ENCODE assay signal across 8 cellular contexts in the genomic region with DNA sequence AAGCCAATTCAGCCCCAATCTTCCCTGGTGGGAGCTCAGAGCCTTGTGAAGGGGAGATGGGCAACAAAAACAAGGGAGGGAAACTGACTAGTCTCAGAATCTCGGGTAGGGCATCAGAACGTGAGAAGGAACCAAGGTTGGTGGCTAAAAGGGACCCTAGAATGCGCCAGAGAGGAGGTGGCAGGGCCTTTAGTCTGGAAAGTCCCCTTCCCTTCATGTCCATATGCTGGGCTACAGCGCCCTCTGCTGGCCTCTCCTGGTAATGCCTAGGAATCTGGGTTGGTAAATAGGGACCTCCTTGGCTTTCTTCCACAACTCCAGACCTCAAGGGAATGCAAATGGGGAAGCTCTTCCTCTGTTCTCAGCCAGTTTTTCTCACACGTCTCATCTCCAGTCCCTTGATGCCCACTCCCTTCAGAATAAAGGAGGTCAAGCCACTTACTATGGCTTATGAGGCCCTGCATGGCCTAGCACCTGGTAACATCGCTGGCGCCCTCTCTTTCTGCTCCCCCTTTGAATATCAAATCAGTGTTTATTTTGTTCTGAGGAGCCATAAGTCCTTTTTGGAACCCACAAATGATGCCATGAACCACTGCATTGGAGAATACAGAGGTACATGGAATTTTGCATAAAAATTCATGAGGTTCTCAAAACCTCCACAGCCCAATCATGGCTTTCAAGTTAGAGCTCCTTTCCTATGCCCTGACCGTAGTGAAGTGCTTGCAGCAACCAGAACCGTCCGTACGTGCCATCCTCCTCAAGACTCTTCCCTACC. TPM values are rescaled to one million over a fixed set of nuclear protein-coding genes. Genes with fewer than 3 reads are reported as not detected.
DNase-seq lines count a peak whose midpoint lies in the region; ATAC-seq lines count a peak whose summit lies in the region.

No MANE protein-coding gene starts in this region.

- H3K27ac Mint-ChIP-seq in effector memory CD8-positive, alpha-beta T cell: peak overlapping the region; percentile 97 to 98

- peak; percentile 56 for ATAC-seq in effector memory CD8-positive, alpha-beta T cell (replicated peaks)
- no peak for ATAC-seq in GM21529 (IDR thresholded peaks at IDR 0.05; ENCODE audit: unreplicated experiment)

- H3K4me3 Mint-ChIP-seq in effector memory CD8-positive, alpha-beta T cell: peak overlapping the region; percentile 83 to 100

- H3K4me1 Mint-ChIP-seq in effector memory CD8-positive, alpha-beta T cell (ENCODE audit: low read depth in 2 of 2): peaks cover 75 to 83% of the 10 kb centered on the region in 2 donors

- DNase-seq in EL (peak; percentile 89), HS-5 (ENCODE audit: low read depth) (peak; percentile 66), NK-92 (lab: John Stamatoyannopoulos, UW; ENCODE audit: unreplicated experiment) (peak; percentile 77), mesenteric fat pad (ENCODE audit: low spot score) (peak; percentile 96)
- DNase-seq in activated CD8-positive, alpha-beta memory T cell treated with anti-CD3 and anti-CD28 coated beads for 1 hour (ENCODE audit: extremely low read depth in 1 of 2, low read depth in 1 of 2): peak; percentile 91 to 93
- peak; percentile 95 to 98 (median 97) for DNase-seq in effector memory CD8-positive, alpha-beta T cell
- peak; percentile 94 for DNase-seq in stimulated activated CD8-positive, alpha-beta memory T cell treated with anti-CD3 and anti-CD28 coated beads, Interleukin-15, amount 100 ng/mL, for 1 hour (ENCODE audit: low read depth)

- H3K9me3 Mint-ChIP-seq in effector memory CD8-positive, alpha-beta T cell: no peaks in the 10 kb centered on the region

- no peaks in the 10 kb centered on the region for H3K27me3 Mint-ChIP-seq in effector memory CD8-positive, alpha-beta T cell

- H3K36me3 Mint-ChIP-seq in effector memory CD8-positive, alpha-beta T cell (ENCODE audit: insufficient read depth): peaks cover 100% of the 10 kb centered on the region

RNA-seq across cellular contexts. Expression of gene CCDC97, which starts 1.3 kb away (rescaled TPM):
- total RNA-seq in mesenteric fat pad: 20.5 TPM

RNA-seq across cellular contexts. Expression of gene HNRNPUL1, which starts 44.5 kb away (rescaled TPM):
- 143 TPM for total RNA-seq in mesenteric fat pad

RNA-seq across cellular contexts. Expression of gene TGFB1, which starts 45.1 kb away (rescaled TPM):
- 54.3 TPM for total RNA-seq in mesenteric fat pad

RNA-seq across cellular contexts. Expression of gene B9D2, which starts 55.3 kb away (rescaled TPM):
- total RNA-seq in mesenteric fat pad: 3.5 TPM
